In genomic region chr10:71920540-71921318, GRCh38 we compare ENCODE assay signal across 11 cellular contexts. TPM values are rescaled to one million over a fixed set of nuclear protein-coding genes. Genes with fewer than 3 reads are reported as not detected.
DNase-seq lines count a peak whose midpoint lies in the region; ATAC-seq and TF ChIP-seq lines count a peak whose summit lies in the region.
"Had no signal": no experiment of that assay in that cellular context is flagged by ENCODE, and none has a peak within 500 bp of the region (broad histone marks: within the 10 kb centered on the region; RNA-seq: fewer than 3 reads in every experiment).

No MANE protein-coding gene starts in this region.

- H3K27ac ChIP-seq in A673 (ENCODE audit: low read depth, low read length, poor library complexity, severe bottlenecking) = no peak overlapping the region
- peak overlapping the region; percentile 63; the same call in 1 of the 2 replicates for H3K27ac ChIP-seq in IMR-90 (ENCODE audit: insufficient read depth, low read length)
- H3K27ac ChIP-seq in brain microvascular endothelial cell = no peak overlapping the region
- peak overlapping the region; percentile 4 for H3K27ac ChIP-seq in layer of hippocampus (ENCODE audit: low read depth, low read length)
- no peak overlapping the region for H3K27ac ChIP-seq in lower lobe of right lung

- WGBS in IMR-90 (ENCODE audit: extremely low coverage in 2 of 2, insufficient read length in 1 of 2), 2 experiments = 50% methylated on average over 3 of the region's 9 CpGs; no CpG with 5 or more reads in 1 of the 2 experiments

- peaks cover 7% of the 10 kb centered on the region for H3K9me3 Mint-ChIP-seq in stimulated activated memory B cell treated with anti-CD40 and anti-IgM and Interleukin-4, amounts not matched to agents 10 μg/mL and 1 μg/mL and 100 μg/mL, for 72 hours
- H3K9me3 Mint-ChIP-seq: activated CD4-positive, alpha-beta T cell treated with anti-CD3 and anti-CD28 coated beads, Interleukin-2, amount 10 ng/mL, durations not matched to agents 24 days and 14 days had no signal

- BruUV-seq in A673 (replicated peaks; lab: Mats Ljungman, UMichigan) (no TSS peak), IMR-90 (replicated peaks; lab: Mats Ljungman, UMichigan) (no TSS peak)

- H3K4me2 ChIP-seq in IMR-90 (ENCODE audit: low read depth, low read length) = peak overlapping the region; percentile 41

- H4K5ac ChIP-seq in IMR-90 (ENCODE audit: low read depth, low read length) = no peak overlapping the region

- no peaks in the 10 kb centered on the region; the same call in 1 of the 2 replicates for H4K20me1 ChIP-seq in IMR-90 (ENCODE audit: insufficient read depth, low read length)

- no peak overlapping the region for H3K56ac ChIP-seq in IMR-90 (ENCODE audit: extremely low read depth, insufficient read depth, low read length)

- DNase-seq in A673 (ENCODE audit: low spot score) = peak; percentile 13
- no peak for DNase-seq in IMR-90
- DNase-seq in brain microvascular endothelial cell = peak; percentile 33
- no peak for DNase-seq in lower lobe of right lung
- DNase-seq: activated CD4-positive, alpha-beta T cell treated with anti-CD3 and anti-CD28 coated beads, Interleukin-2, amount 10 ng/mL, durations not matched to agents 24 days and 14 days; activated naive CD4-positive, alpha-beta T cell treated with anti-CD3 and anti-CD28 coated beads, Interleukin-2, amount 10 ng/mL, durations not matched to agents 7 days and 5 days; DND-41 had no signal

- H2BK15ac ChIP-seq in IMR-90 (ENCODE audit: low read depth, low read length) = peak overlapping the region; percentile 16; the same call in 1 of the 3 replicates

- CTCF ChIA-PET in A673 (lab: Charles Lee) (no interaction called here), IMR-90 (lab: Yijun Ruan, JAX) (no interaction called here)

- H3K23ac ChIP-seq in IMR-90 (ENCODE audit: low read depth, low read length) = no peak overlapping the region

- dilution Hi-C loops in IMR-90 (cut with HindIII; ENCODE audit: low sequenced_read_pairs, unreplicated experiment) = no loop called here

- no peak overlapping the region for H2BK120ac ChIP-seq in IMR-90 (ENCODE audit: low read depth, low read length)

- H3K9me1 ChIP-seq in IMR-90 (ENCODE audit: insufficient read depth, low read length) = peaks cover 13% of the 10 kb centered on the region

- H3K9me3 ChIP-seq in A673 (ENCODE audit: low read depth, low read length, poor library complexity, severe bottlenecking) (peaks cover 10% of the 10 kb centered on the region), IMR-90 (ENCODE audit: control insufficient read depth, insufficient read depth, low read length) (no peaks in the 10 kb centered on the region), lower lobe of right lung (no peaks in the 10 kb centered on the region)

- H4K91ac ChIP-seq in IMR-90 (ENCODE audit: insufficient read depth, low read depth, low read length) = no peak overlapping the region

- H3K4ac ChIP-seq in IMR-90 (ENCODE audit: low read depth, low read length) = no peak overlapping the region; the same call in 1 of the 2 replicates

- H3K79me1 ChIP-seq in IMR-90 (ENCODE audit: low read depth in 1 of 2, low read length in 2 of 2) = no peaks in the 10 kb centered on the region

- no peaks in the 10 kb centered on the region for H3K36me3 ChIP-seq in A673 (ENCODE audit: insufficient read depth, low read length, poor library complexity, severe bottlenecking)
- H3K36me3 ChIP-seq in IMR-90 (ENCODE audit: control insufficient read depth, insufficient read depth, low read length) = no peaks in the 10 kb centered on the region
- H3K36me3 ChIP-seq in brain microvascular endothelial cell (replicated peaks) = no peaks in the 10 kb centered on the region
- no peaks in the 10 kb centered on the region for H3K36me3 ChIP-seq in lower lobe of right lung

- no peak for TF ChIP-seq CTCF in A673 (conservative IDR thresholded peaks at IDR 0.05; ENCODE audit: low read depth, low read length)
- no peak for TF ChIP-seq CTCF in IMR-90 (conservative IDR thresholded peaks at IDR 0.05; ENCODE audit: low read depth, low read length)
- TF ChIP-seq CTCF in brain microvascular endothelial cell (IDR thresholded peaks at IDR 0.05; ENCODE audit: low read depth, low read length, missing control alignments) = no peak
- TF ChIP-seq CTCF in lower lobe of right lung (IDR thresholded peaks at IDR 0.05) = no peak

- in situ Hi-C loops in IMR-90 (cut with MboI; ENCODE audit: low sequenced_read_pairs) (no loop called here), brain microvascular endothelial cell (cut with HindIII; ENCODE audit: low pct_ligation_motif_present, low sequenced_read_pairs) (no loop called here)

- no peaks in the 10 kb centered on the region for H3K27me3 ChIP-seq in A673 (replicated peaks; ENCODE audit: insufficient read depth, low read depth, low read length, poor library complexity)
- H3K27me3 ChIP-seq in IMR-90 (ENCODE audit: control insufficient read depth, insufficient read depth, low read length) = peaks cover 12% of the 10 kb centered on the region
- H3K27me3 ChIP-seq in brain microvascular endothelial cell (replicated peaks) = no peaks in the 10 kb centered on the region
- no peaks in the 10 kb centered on the region for H3K27me3 ChIP-seq in layer of hippocampus (ENCODE audit: control insufficient read depth, insufficient read depth, low read length)
- H3K27me3 ChIP-seq in lower lobe of right lung (ENCODE audit: low read depth) = no peaks in the 10 kb centered on the region

- H3K4me3 Mint-ChIP-seq in stimulated activated memory B cell treated with anti-CD40 and anti-IgM and Interleukin-4, amounts not matched to agents 10 μg/mL and 1 μg/mL and 100 μg/mL, for 72 hours = no peak overlapping the region
- H3K4me3 Mint-ChIP-seq: activated CD4-positive, alpha-beta T cell treated with anti-CD3 and anti-CD28 coated beads, Interleukin-2, amount 10 ng/mL, durations not matched to agents 24 days and 14 days; activated naive CD4-positive, alpha-beta T cell treated with anti-CD3 and anti-CD28 coated beads, Interleukin-2, amount 10 ng/mL, durations not matched to agents 7 days and 5 days had no signal

- H3K4me3 ChIP-seq in A673 (ENCODE audit: low read depth, low read length, poor library complexity, severe bottlenecking) = no peak overlapping the region
- no peak overlapping the region for H3K4me3 ChIP-seq in IMR-90 (ENCODE audit: insufficient read depth, low read depth, low read length)
- no peak overlapping the region for H3K4me3 ChIP-seq in brain microvascular endothelial cell (ENCODE audit: low read depth, low read length)
- no peak overlapping the region for H3K4me3 ChIP-seq in lower lobe of right lung

- H3K27ac Mint-ChIP-seq in stimulated activated memory B cell treated with anti-CD40 and anti-IgM and Interleukin-4, amounts not matched to agents 10 μg/mL and 1 μg/mL and 100 μg/mL, for 72 hours = no peak overlapping the region
- H3K27ac Mint-ChIP-seq: activated CD4-positive, alpha-beta T cell treated with anti-CD3 and anti-CD28 coated beads, Interleukin-2, amount 10 ng/mL, durations not matched to agents 24 days and 14 days; activated naive CD4-positive, alpha-beta T cell treated with anti-CD3 and anti-CD28 coated beads, Interleukin-2, amount 10 ng/mL, durations not matched to agents 7 days and 5 days had no signal

- H3K4me1 ChIP-seq in A673 (ENCODE audit: insufficient read depth, low read length, poor library complexity, severe bottlenecking) (peaks cover 13% of the 10 kb centered on the region), IMR-90 (ENCODE audit: control insufficient read depth, insufficient read depth, low read length) (peaks cover 15% of the 10 kb centered on the region; the same call in 1 of the 2 replicates), lower lobe of right lung (peaks cover 13% of the 10 kb centered on the region)

- H3K14ac ChIP-seq in IMR-90 (replicated peaks; ENCODE audit: low read depth, low read length) = no peak overlapping the region; the same call in 1 of the 2 replicates

- H2BK5ac ChIP-seq in IMR-90 (ENCODE audit: low read depth, low read length, poor library complexity, severe bottlenecking) = no peak overlapping the region

- no peaks in the 10 kb centered on the region for H3K4me1 Mint-ChIP-seq in stimulated activated memory B cell treated with anti-CD40 and anti-IgM and Interleukin-4, amounts not matched to agents 10 μg/mL and 1 μg/mL and 100 μg/mL, for 72 hours
- H3K4me1 Mint-ChIP-seq: activated naive CD4-positive, alpha-beta T cell treated with anti-CD3 and anti-CD28 coated beads, Interleukin-2, amount 10 ng/mL, durations not matched to agents 7 days and 5 days had no signal

- POLR2A ChIA-PET in A673 (lab: Charles Lee; ENCODE audit: low non-redundant PET) = no interaction called here
- POLR2A ChIA-PET in IMR-90 (lab: Charles Lee; ENCODE audit: unreplicated experiment) = no interaction called here

- no peak overlapping the region for H2BK20ac ChIP-seq in IMR-90 (ENCODE audit: low read depth, low read length)

- no peaks in the 10 kb centered on the region for H3K36me3 Mint-ChIP-seq in stimulated activated memory B cell treated with anti-CD40 and anti-IgM and Interleukin-4, amounts not matched to agents 10 μg/mL and 1 μg/mL and 100 μg/mL, for 72 hours
- H3K36me3 Mint-ChIP-seq: activated naive CD4-positive, alpha-beta T cell treated with anti-CD3 and anti-CD28 coated beads, Interleukin-2, amount 10 ng/mL, durations not matched to agents 7 days and 5 days had no signal

- TF ChIP-seq RAD21 in IMR-90 (IDR thresholded peaks at IDR 0.05; ENCODE audit: low read length) = no peak

- no peak overlapping the region for H2AK9ac ChIP-seq in IMR-90 (replicated peaks; ENCODE audit: low read depth, low read length, poor library complexity)

- no peak overlapping the region for H3K18ac ChIP-seq in IMR-90 (ENCODE audit: low read depth, low read length)

- no peak overlapping the region for H3K9ac ChIP-seq in IMR-90 (ENCODE audit: low read depth, low read length)

- no peak overlapping the region for H2AK5ac ChIP-seq in IMR-90 (ENCODE audit: low read depth, low read length)

- peak; percentile 76 for ATAC-seq in IMR-90 (ENCODE audit: low read depth)
- no peak for ATAC-seq in GM18505 (IDR thresholded peaks at IDR 0.05; ENCODE audit: unreplicated experiment)
- no peak for ATAC-seq in lower lobe of right lung
- no peak for ATAC-seq in stimulated activated memory B cell treated with anti-CD40 and anti-IgM and Interleukin-4, amounts not matched to agents 10 μg/mL and 1 μg/mL and 100 μg/mL, for 72 hours
- no peak for ATAC-seq in HG03095 (IDR thresholded peaks at IDR 0.05; ENCODE audit: unreplicated experiment)

- H3K27me3 Mint-ChIP-seq in stimulated activated memory B cell treated with anti-CD40 and anti-IgM and Interleukin-4, amounts not matched to agents 10 μg/mL and 1 μg/mL and 100 μg/mL, for 72 hours = peaks cover 25% of the 10 kb centered on the region

- H4K8ac ChIP-seq in IMR-90 (ENCODE audit: low read depth in 2 of 2, low read length in 2 of 2) = 0 out of 4 replicates have a peak overlapping the region, but pooled peaks of 1 of the 2 experiments have one; percentile 20

- intact Hi-C loops in A673 (cut with micrococcal nuclease; ENCODE audit: unreplicated experiment) (no loop called here), IMR-90 (cut with micrococcal nuclease) (no loop called here), lower lobe of right lung (cut with DNase I) (no loop called here)

- H2AFZ ChIP-seq in IMR-90 (replicated peaks; ENCODE audit: low read length, poor library complexity) = no peak overlapping the region

- TF ChIP-seq POLR2A in IMR-90 (IDR thresholded peaks at IDR 0.05; ENCODE audit: low read depth, low read length) (no peak), GM18505 (IDR thresholded peaks at IDR 0.05; ENCODE audit: borderline replicate concordance, extremely low read depth, insufficient read depth, insufficient read length) (no peak)

RNA-seq across cellular contexts. Expression of gene CHST3, which starts 43.5 kb away (rescaled TPM):
- 8.7 and 10.0 TPM in 2 replicates for total RNA-seq in A673 (2021)
- 9.0 and 10.6 TPM in 2 replicates for total RNA-seq in IMR-90 (2012; rRNA removed)
- polyA plus RNA-seq in IMR-90 (2012; rRNA removed) = 8.6 and 9.1 TPM in 2 replicates
- 5.5 and 6.1 TPM in 2 replicates for polyA plus RNA-seq in IMR-90 (2012; cell fraction: cytosol; rRNA removed)
- polyA plus RNA-seq in IMR-90 (2012; cell fraction: nucleus; rRNA removed; ENCODE audit: low replicate concordance) = 5.5 and 7.2 TPM in 2 replicates
- 12.0 TPM for total RNA-seq in lower lobe of right lung

Comparison
In these comparisons a context has a peak if more than half of its experiments do, and no peak if none do; other contexts are left out.
1. DNase-seq: peak in A673 (single experiment) and brain microvascular endothelial cell (single experiment); none in IMR-90 (single experiment) and lower lobe of right lung (single experiment).
2. H3K27ac ChIP-seq: peak in IMR-90 (single experiment) and layer of hippocampus (single experiment); none in A673 (single experiment), brain microvascular endothelial cell (single experiment) and lower lobe of right lung (single experiment).